In genomic region chr2:109429711-109430265, GRCh38 we compare ENCODE assay signal across 15 cellular contexts.
"Had no signal": no experiment of that assay in that cellular context is flagged by ENCODE, and none has a peak within 500 bp of the region (broad histone marks: within the 10 kb centered on the region; RNA-seq: fewer than 3 reads in every experiment).

No MANE protein-coding gene starts in this region.

- DNase-seq: dermis blood vessel endothelial cell; erythroblast; foreskin melanocyte; hippocampal formation; kidney glomerular epithelial cell; mammary epithelial cell; naive thymus-derived CD8-positive, alpha-beta T cell; right cardiac atrium; stimulated activated CD4-positive, alpha-beta T cell treated with anti-CD3 and anti-CD28 coated beads, Interleukin-2, amount 100 ng/mL, for 48 hours; stimulated activated naive CD4-positive, alpha-beta T cell treated with Interleukin-2 at 50 U/mL for 16 hours had no signal

- H3K4me3 ChIP-seq: heart left ventricle, mucosa of descending colon, ovary had no signal

- FAIRE-seq: colon, endothelial cell of umbilical vein had no signal

- ATAC-seq: mucosa of descending colon; naive thymus-derived CD8-positive, alpha-beta T cell had no signal

- H3K27ac ChIP-seq: heart left ventricle, ovary had no signal

- H3K9me3 ChIP-seq: heart left ventricle, mucosa of descending colon, ovary had no signal

- H3K4me1 ChIP-seq: heart left ventricle had no signal

- H3K27me3 ChIP-seq: heart left ventricle, ovary had no signal

- H3K36me3 ChIP-seq: ovary had no signal
